In the genomic region with DNA sequence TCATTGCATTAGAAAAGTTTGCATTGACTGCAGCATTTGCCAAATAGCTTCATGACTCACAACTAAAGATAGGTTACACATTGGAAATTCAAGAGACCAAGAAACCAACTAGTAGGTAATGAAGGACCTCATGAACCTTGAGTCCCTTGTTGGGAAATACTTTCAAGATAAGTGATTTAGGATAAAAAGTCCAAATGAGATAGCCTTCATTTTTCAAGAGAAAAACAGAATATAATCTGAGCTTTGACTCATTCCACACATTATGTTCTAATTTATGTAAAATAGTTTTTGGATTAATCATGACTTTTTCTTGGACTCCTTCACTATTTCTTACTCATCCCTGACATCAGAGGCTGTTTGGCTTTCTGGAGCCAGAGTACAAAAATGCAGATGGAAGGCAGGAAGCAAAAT, we compare ENCODE assay signal across 14 cellular contexts. TPM values are rescaled to one million over a fixed set of nuclear protein-coding genes. Genes with fewer than 3 reads are reported as not detected.
DNase-seq lines count a peak whose midpoint lies in the region; ATAC-seq, FAIRE-seq and TF ChIP-seq lines count a peak whose summit lies in the region.
"Had no signal": no experiment of that assay in that cellular context is flagged by ENCODE, and none has a peak within 500 bp of the region (broad histone marks: within the 10 kb centered on the region; RNA-seq: fewer than 3 reads in every experiment).

No MANE protein-coding gene starts in this region.

- H3K4me3 ChIP-seq in SJSA1: no peak overlapping the region
- H3K4me3 ChIP-seq in fibroblast of mammary gland (ENCODE audit: control insufficient read depth, low read depth, low read length): no peak overlapping the region
- H3K4me3 ChIP-seq in retinal pigment epithelial cell (ENCODE audit: low read length): no peak overlapping the region
- H3K4me3 ChIP-seq in left ventricle myocardium inferior: no peak overlapping the region
- H3K4me3 ChIP-seq: heart left ventricle had no signal

- H3K36me3 ChIP-seq in SJSA1 (no peaks in the 10 kb centered on the region), left ventricle myocardium inferior (no peaks in the 10 kb centered on the region)
- H3K36me3 ChIP-seq: heart left ventricle, WERI-Rb-1 had no signal

- H3K27me3 ChIP-seq in SJSA1 (replicated peaks) (no peaks in the 10 kb centered on the region), left ventricle myocardium inferior (ENCODE audit: low read depth) (peaks cover 5% of the 10 kb centered on the region)
- H3K27me3 ChIP-seq: heart left ventricle had no signal

- H3K27ac ChIP-seq in SJSA1: peak overlapping the region; percentile 56
- H3K27ac ChIP-seq in left ventricle myocardium inferior (replicated peaks): no peak overlapping the region
- H3K27ac ChIP-seq: WERI-Rb-1 had no signal

- H3K9me3 ChIP-seq in SJSA1 (replicated peaks) (no peaks in the 10 kb centered on the region), left ventricle myocardium inferior (replicated peaks) (no peaks in the 10 kb centered on the region)
- H3K9me3 ChIP-seq: heart left ventricle had no signal

- no peak for TF ChIP-seq CTCF in fibroblast of mammary gland (conservative IDR thresholded peaks at IDR 0.05; ENCODE audit: control insufficient read depth, insufficient read depth, low read depth, low read length)
- TF ChIP-seq CTCF in retinal pigment epithelial cell (conservative IDR thresholded peaks at IDR 0.05; ENCODE audit: low read depth, low read length): no peak
- no peak for TF ChIP-seq CTCF in left ventricle myocardium inferior (IDR thresholded peaks at IDR 0.05; ENCODE audit: borderline replicate concordance)

- no peak for DNase-seq in GM18507 (ENCODE audit: extremely low spot score, insufficient read length, low read depth)
- peak; percentile 41 to 52 for DNase-seq in SJSA1 (ENCODE audit: low read depth in 1 of 2, low spot score in 2 of 2)
- DNase-seq in fibroblast of mammary gland (ENCODE audit: low read depth): peak; percentile 92
- DNase-seq in retinal pigment epithelial cell (ENCODE audit: low read depth): peak; percentile 70
- DNase-seq in left ventricle myocardium inferior: no peak
- DNase-seq in inferior parietal cortex (ENCODE audit: extremely low spot score): no peak
- DNase-seq in activated CD8-positive, alpha-beta memory T cell treated with anti-CD3 and anti-CD28 coated beads for 24 hours: no peak
- DNase-seq: cerebellar nuclear complex, heart left ventricle, NCI-H2171 treated with DMSO at 0.1 percent for 48 hours, WERI-Rb-1 had no signal

- no peak for ATAC-seq in esophagus mucosa
- ATAC-seq: heart left ventricle, sciatic nerve had no signal

- peak; percentile 48 for FAIRE-seq in GM18507 (lab: Jason Lieb, UNC)

- intact Hi-C loops in left ventricle myocardium inferior (cut with micrococcal nuclease): no loop called here

- peaks cover 23% of the 10 kb centered on the region for H3K4me1 ChIP-seq in SJSA1 (replicated peaks)
- no peaks in the 10 kb centered on the region for H3K4me1 ChIP-seq in left ventricle myocardium inferior

RNA-seq across cellular contexts. Expression of a gene that starts 13.1 kb away (rescaled TPM):
- not detected in 2 replicates for total RNA-seq in SJSA1 (2014; rRNA removed; shearing (Covaris generic))
- total RNA-seq in left ventricle myocardium inferior (not detected), esophagus mucosa (not detected)
- total RNA-seq: heart left ventricle, sciatic nerve, urinary bladder had no signal

RNA-seq across cellular contexts. Expression of a gene that starts 54.9 kb away (rescaled TPM):
- total RNA-seq in SJSA1 (2014; rRNA removed; shearing (Covaris generic)): not detected in 2 replicates
- total RNA-seq in left ventricle myocardium inferior (not detected), esophagus mucosa (3.3 TPM)
- total RNA-seq: heart left ventricle, sciatic nerve, urinary bladder had no signal

Comparison
In these comparisons a context has a peak if more than half of its experiments do, and no peak if none do; other contexts are left out.
1. DNase-seq: peak in SJSA1 (2 of 2), fibroblast of mammary gland (single experiment) and retinal pigment epithelial cell (single experiment); none in GM18507 (single experiment), left ventricle myocardium inferior (single experiment), inferior parietal cortex (single experiment) and activated CD8-positive, alpha-beta memory T cell treated with anti-CD3 and anti-CD28 coated beads for 24 hours (single experiment).